Comparison of ENCODE assay signal across 10 cellular contexts in the genomic region with DNA sequence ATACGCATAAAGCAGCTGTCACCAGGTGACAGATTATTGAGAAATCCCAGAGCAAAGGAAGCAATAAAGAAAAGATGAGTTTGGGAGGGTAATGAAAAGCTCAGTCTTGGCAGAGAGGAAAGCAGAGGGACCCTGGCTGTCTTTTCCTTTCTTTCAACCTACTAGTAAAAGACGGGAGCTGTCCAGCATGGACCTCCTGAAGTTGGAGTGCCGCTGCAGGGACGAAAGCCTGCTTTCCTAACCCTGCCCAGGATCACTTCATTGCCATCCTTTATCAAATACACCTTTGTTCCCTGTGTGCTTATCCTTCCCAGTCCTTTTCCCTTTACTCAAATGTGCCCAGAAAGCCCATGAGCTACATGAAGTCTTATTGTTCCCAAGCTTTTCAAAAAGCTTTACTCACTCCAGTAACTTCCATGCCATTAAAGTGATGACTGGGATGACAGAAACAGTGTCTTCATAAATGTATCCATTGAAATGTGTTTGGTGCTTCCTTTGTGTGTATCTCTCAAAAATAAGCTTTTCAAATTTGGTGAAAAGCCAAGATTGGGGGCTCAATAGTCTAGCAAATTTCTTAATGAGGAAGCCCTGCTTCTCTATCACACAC. TPM values are rescaled to one million over a fixed set of nuclear protein-coding genes. Genes with fewer than 3 reads are reported as not detected.
DNase-seq lines count a peak whose midpoint lies in the region; ATAC-seq and TF ChIP-seq lines count a peak whose summit lies in the region.
"Had no signal": no experiment of that assay in that cellular context is flagged by ENCODE, and none has a peak within 500 bp of the region (broad histone marks: within the 10 kb centered on the region; RNA-seq: fewer than 3 reads in every experiment).

No MANE protein-coding gene starts in this region.

- no peaks in the 10 kb centered on the region for H3K36me3 ChIP-seq in left lung
- H3K36me3 ChIP-seq: stomach had no signal

- H3K4me3 ChIP-seq in left lung: no peak overlapping the region
- H3K4me3 ChIP-seq: stomach had no signal

- ATAC-seq in left lung: no peak

- peak; percentile 45 for DNase-seq in activated CD4-positive, alpha-beta T cell treated with anti-CD3 and anti-CD28 coated beads for 48 hours
- no peak for DNase-seq in activated CD4-positive, alpha-beta T cell treated with anti-CD3 and anti-CD28 coated beads for 4 hours
- DNase-seq in NCI-H460 (ENCODE audit: extremely low read depth, low read depth) (peak; percentile 35), dedifferentiated amniotic fluid mesenchymal stem cell (ENCODE audit: extremely low spot score) (peak; percentile 35), posterior vena cava (ENCODE audit: low spot score) (peak; percentile 70), NCI-H526 treated with DMSO at 0.1 percent for 48 hours (lab: John Stamatoyannopoulos, UW) (no peak), left lung (no peak), 8988T (no peak)
- DNase-seq: NCI-H748 treated with DMSO at 0.1 percent for 48 hours, stomach had no signal

- intact Hi-C loops in posterior vena cava (cut with DNase I): no loop called here
- intact Hi-C loops in left lung (cut with DNase I): no loop called here

- peaks cover 14 to 17% of the 10 kb centered on the region in 2 donors for H3K4me1 ChIP-seq in left lung

- no peak for TF ChIP-seq CTCF in left lung (IDR thresholded peaks at IDR 0.05)

- no peak overlapping the region for H3K27ac ChIP-seq in left lung
- H3K27ac ChIP-seq: stomach had no signal

- H3K9me3 ChIP-seq in left lung: no peaks in the 10 kb centered on the region
- H3K9me3 ChIP-seq: stomach had no signal

- H3K27me3 ChIP-seq in left lung: peaks cover 5 to 67% of the 10 kb centered on the region in 2 donors

RNA-seq across cellular contexts. Expression of gene SPR, which starts 3.7 kb away (rescaled TPM):
- 40.1 and 40.6 TPM in 2 replicates for total RNA-seq in NCI-H460 (2014; rRNA removed; shearing (Covaris generic))
- polyA plus RNA-seq in NCI-H460 (2014; cell fraction: nucleus; rRNA removed): 69.2 and 80.1 TPM in 2 replicates
- total RNA-seq in posterior vena cava (10 to 100 TPM; 14.3 to 15.7 TPM), left lung (10 to 100 TPM; 38.1 to 41.9 TPM)

RNA-seq across cellular contexts. Expression of gene EMX1, which starts 33.9 kb away (rescaled TPM):
- not detected in 2 replicates for total RNA-seq in NCI-H460 (2014; rRNA removed; shearing (Covaris generic))
- polyA plus RNA-seq in NCI-H460 (2014; cell fraction: nucleus; rRNA removed): not detected in 2 replicates
- not detected for total RNA-seq in posterior vena cava
- total RNA-seq in left lung: not detected

RNA-seq across cellular contexts. Expression of gene EXOC6B, which starts 57.6 kb away (rescaled TPM):
- 7.2 and 8.4 TPM in 2 replicates for total RNA-seq in NCI-H460 (2014; rRNA removed; shearing (Covaris generic))
- polyA plus RNA-seq in NCI-H460 (2014; cell fraction: nucleus; rRNA removed): 5.7 and 8.9 TPM in 2 replicates
- total RNA-seq in posterior vena cava (10 to 100 TPM; 48.2 to 65.4 TPM), left lung (10 to 100 TPM; 24.7 to 27.1 TPM)

Comparison
In these comparisons a context has a peak if more than half of its experiments do, and no peak if none do; other contexts are left out.
1. DNase-seq: peak in activated CD4-positive, alpha-beta T cell treated with anti-CD3 and anti-CD28 coated beads for 48 hours (single experiment), NCI-H460 (single experiment), dedifferentiated amniotic fluid mesenchymal stem cell (single experiment) and posterior vena cava (single experiment); none in activated CD4-positive, alpha-beta T cell treated with anti-CD3 and anti-CD28 coated beads for 4 hours (0 of 2), NCI-H526 treated with DMSO at 0.1 percent for 48 hours (single experiment), left lung (0 of 2) and 8988T (single experiment).